8 cellular contexts compared by ENCODE assay signal in the genomic region with DNA sequence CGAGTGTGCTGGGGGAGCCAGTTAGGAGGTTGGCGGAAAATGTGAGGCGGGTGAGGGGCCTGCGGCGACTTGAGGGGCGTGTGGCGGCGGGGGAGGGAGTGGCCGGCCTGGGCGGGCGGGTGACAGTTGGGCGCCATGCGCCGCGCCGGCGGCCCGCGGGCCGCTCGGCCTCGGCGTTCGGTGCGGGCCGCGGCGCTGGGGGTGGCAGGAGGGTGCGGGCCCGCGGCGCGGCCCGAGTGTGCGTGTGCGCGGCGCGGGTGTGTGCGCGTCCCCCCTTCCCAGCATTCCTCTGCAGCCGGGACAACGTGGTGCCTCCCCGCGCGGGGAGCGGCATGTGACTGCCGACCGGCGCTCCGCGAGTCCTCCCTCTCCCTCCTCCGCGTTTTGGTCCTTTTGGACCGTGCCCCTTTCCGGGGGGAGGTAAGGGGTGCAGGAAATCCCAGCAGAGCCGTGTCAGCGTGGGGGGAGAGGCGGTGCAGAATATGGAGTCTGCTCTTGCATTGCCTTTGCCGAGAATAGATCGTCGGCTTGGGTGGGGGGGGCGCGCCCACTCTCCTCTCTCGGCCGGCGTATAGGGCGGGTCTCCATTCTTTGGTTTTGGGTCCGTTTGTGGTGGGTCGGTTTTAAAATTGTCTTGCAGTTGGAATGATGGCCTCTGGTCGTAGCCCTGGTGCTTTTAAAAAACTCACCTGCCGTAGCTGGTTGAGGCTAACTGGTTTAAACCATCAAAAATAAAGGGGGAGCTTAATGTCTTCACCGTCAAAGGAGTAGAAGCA. TPM values are rescaled to one million over a fixed set of nuclear protein-coding genes. Genes with fewer than 3 reads are reported as not detected.
DNase-seq lines count a peak whose midpoint lies in the region; ATAC-seq and TF ChIP-seq lines count a peak whose summit lies in the region.

No MANE protein-coding gene starts in this region.

- H3K4me3 Mint-ChIP-seq in CD14-positive monocyte = peak overlapping the region; percentile 93 to 99
- H3K4me3 Mint-ChIP-seq in IgD-negative memory B cell = peak overlapping the region; percentile 93 to 100 (median 98)
- peak overlapping the region; percentile 95 for H3K4me3 Mint-ChIP-seq in activated CD4-positive, alpha-beta T cell treated with anti-CD3 and anti-CD28 coated beads, Interleukin-2, amount 10 ng/mL, durations not matched to agents 7 days and 5 days

- H3K27ac ChIP-seq in cingulate gyrus (ENCODE audit: low read depth, low read length) = peak overlapping the region; percentile 75

- peaks cover 57% of the 10 kb centered on the region for H3K4me1 Mint-ChIP-seq in CD14-positive monocyte
- peaks cover 46 to 49% (median 48%) of the 10 kb centered on the region in 3 donors for H3K4me1 Mint-ChIP-seq in IgD-negative memory B cell
- H3K4me1 Mint-ChIP-seq in activated CD4-positive, alpha-beta T cell treated with anti-CD3 and anti-CD28 coated beads, Interleukin-2, amount 10 ng/mL, durations not matched to agents 7 days and 5 days = peaks cover 59% of the 10 kb centered on the region

- intact Hi-C loops in CD14-positive monocyte (cut with micrococcal nuclease) = loop anchor here (2.0 kb wide), 2 partner anchors 48 to 102 kb away; a partner anchor contains a TSS

- CTCF ChIA-PET in activated CD4-positive, alpha-beta T cell treated with anti-CD3 and anti-CD28 coated beads, Interleukin-2, amount 10 ng/mL, durations not matched to agents 7 days and 5 days (lab: Charles Lee) = no interaction called here

- POLR2A ChIA-PET in activated CD4-positive, alpha-beta T cell treated with anti-CD3 and anti-CD28 coated beads, Interleukin-2, amount 10 ng/mL, durations not matched to agents 7 days and 5 days (lab: Charles Lee) = no interaction called here

- H3K27ac Mint-ChIP-seq in CD14-positive monocyte (peak overlapping the region; percentile 93 to 98 (median 94)), IgD-negative memory B cell (peak overlapping the region; percentile 93 to 99 (median 95))
- peak overlapping the region; percentile 95 for H3K27ac Mint-ChIP-seq in activated CD4-positive, alpha-beta T cell treated with anti-CD3 and anti-CD28 coated beads, Interleukin-2, amount 10 ng/mL, durations not matched to agents 7 days and 5 days

- ATAC-seq in left lobe of liver (peak; percentile 18), GM21360 (IDR thresholded peaks at IDR 0.05; ENCODE audit: unreplicated experiment) (no peak)

- H3K36me3 Mint-ChIP-seq in CD14-positive monocyte (peaks cover 4 to 6% of the 10 kb centered on the region in 2 donors), IgD-negative memory B cell (peaks cover 1% of the 10 kb centered on the region)
- peaks cover 9% of the 10 kb centered on the region for H3K36me3 Mint-ChIP-seq in activated CD4-positive, alpha-beta T cell treated with anti-CD3 and anti-CD28 coated beads, Interleukin-2, amount 10 ng/mL, durations not matched to agents 7 days and 5 days (ENCODE audit: low read depth)

- H3K27me3 Mint-ChIP-seq in CD14-positive monocyte (ENCODE audit: low read depth in 3 of 3) (peaks cover 0 to 1% (median 0%) of the 10 kb centered on the region in 3 donors), IgD-negative memory B cell (no peaks in the 10 kb centered on the region)
- no peaks in the 10 kb centered on the region for H3K27me3 Mint-ChIP-seq in activated CD4-positive, alpha-beta T cell treated with anti-CD3 and anti-CD28 coated beads, Interleukin-2, amount 10 ng/mL, durations not matched to agents 7 days and 5 days

- H3K9me3 Mint-ChIP-seq in CD14-positive monocyte (no peaks in the 10 kb centered on the region), IgD-negative memory B cell (no peaks in the 10 kb centered on the region)
- H3K9me3 Mint-ChIP-seq in activated CD4-positive, alpha-beta T cell treated with anti-CD3 and anti-CD28 coated beads, Interleukin-2, amount 10 ng/mL, durations not matched to agents 7 days and 5 days = no peaks in the 10 kb centered on the region

- TF ChIP-seq CTCF in CD14-positive monocyte (IDR thresholded peaks at IDR 0.05) = no peak

- no peak for DNase-seq in CD14-positive monocyte (ENCODE audit: low spot score)
- peak; percentile 45 for DNase-seq in activated CD4-positive, alpha-beta T cell treated with anti-CD3 and anti-CD28 coated beads, Interleukin-2, amount 10 ng/mL, durations not matched to agents 7 days and 5 days
- DNase-seq in left lobe of liver (ENCODE audit: low spot score) = peak; percentile 67
- DNase-seq in stimulated activated CD4-positive, alpha-beta T cell treated with anti-CD3 and anti-CD28 coated beads, Interleukin-2, amount 100 ng/mL, for 48 hours = peak; percentile 28 to 38
- no peak for DNase-seq in middle frontal gyrus (ENCODE audit: extremely low spot score, low spot score)

RNA-seq across cellular contexts. Expression of a gene that starts 1.9 kb away (rescaled TPM):
- polyA plus RNA-seq in CD14-positive monocyte (1 to 10 TPM; 4.7 to 5.8 TPM), IgD-negative memory B cell (24.9 TPM)
- total RNA-seq in activated CD4-positive, alpha-beta T cell treated with anti-CD3 and anti-CD28 coated beads, Interleukin-2, amount 10 ng/mL, durations not matched to agents 7 days and 5 days = 100 to 1,000 TPM; 203 to 213 TPM
- 83.2 TPM for total RNA-seq in left lobe of liver

Comparison
In these comparisons a context has a peak if more than half of its experiments do, and no peak if none do; other contexts are left out.
1. DNase-seq: peak in activated CD4-positive, alpha-beta T cell treated with anti-CD3 and anti-CD28 coated beads, Interleukin-2, amount 10 ng/mL, durations not matched to agents 7 days and 5 days (single experiment), left lobe of liver (single experiment) and stimulated activated CD4-positive, alpha-beta T cell treated with anti-CD3 and anti-CD28 coated beads, Interleukin-2, amount 100 ng/mL, for 48 hours (2 of 2); none in CD14-positive monocyte (single experiment) and middle frontal gyrus (single experiment).
2. Peak in every context shown above with its lines, with median percentiles within 50 percentile points of each other: H3K27ac Mint-ChIP-seq and H3K4me3 Mint-ChIP-seq.